Comparison of ENCODE assay signal across 13 cellular contexts in the genomic region with DNA sequence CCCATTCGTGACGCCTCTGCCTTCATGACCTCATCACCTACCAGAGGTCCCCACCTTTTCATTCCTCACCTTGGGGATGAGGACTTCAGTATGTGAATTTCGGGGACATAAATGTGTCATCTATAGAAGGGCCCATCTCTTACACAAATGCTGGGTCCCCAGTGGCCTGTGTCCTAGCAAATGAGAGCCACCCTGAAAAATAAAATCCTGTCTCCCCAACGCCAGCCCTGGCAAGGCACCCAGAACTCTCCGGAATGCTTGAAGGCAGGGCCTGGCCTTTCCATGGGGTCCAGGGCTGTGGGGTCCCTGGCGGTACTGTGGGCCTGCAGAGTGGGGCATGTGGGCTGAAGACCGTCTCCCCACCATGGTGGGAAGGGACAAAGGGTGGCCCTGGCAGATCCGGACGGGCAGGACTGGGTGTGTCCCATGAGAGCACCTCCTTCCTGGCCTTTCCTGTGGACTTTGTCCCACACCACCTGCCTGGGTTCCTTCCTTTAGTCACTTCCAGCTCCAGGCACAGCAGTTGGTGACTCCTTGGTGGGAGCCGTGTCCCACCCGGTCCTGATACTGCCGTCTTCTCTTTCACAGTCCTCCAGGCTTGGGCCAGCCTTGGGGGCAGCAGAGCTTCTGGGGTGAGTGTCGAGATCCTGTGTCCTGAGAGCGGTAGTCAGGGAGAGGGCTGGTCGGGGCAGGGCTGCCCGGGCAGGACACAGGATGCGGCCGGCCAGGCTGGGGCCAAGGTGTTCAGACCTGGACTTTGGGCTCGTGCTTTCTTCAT. TPM values are rescaled to one million over a fixed set of nuclear protein-coding genes. Genes with fewer than 3 reads are reported as not detected.
DNase-seq lines count a peak whose midpoint lies in the region; TF ChIP-seq lines count a peak whose summit lies in the region.
"Had no signal": no experiment of that assay in that cellular context is flagged by ENCODE, and none has a peak within 500 bp of the region (broad histone marks: within the 10 kb centered on the region; RNA-seq: fewer than 3 reads in every experiment).

No MANE protein-coding gene starts in this region.

- no peaks in the 10 kb centered on the region for H3K9me3 ChIP-seq in ES-I3 (ENCODE audit: control insufficient read depth, insufficient read depth, low read length)
- H3K9me3 ChIP-seq in duodenal mucosa (ENCODE audit: control insufficient read depth in 1 of 2, low read length in 2 of 2), result no peaks in the 10 kb centered on the region
- no peaks in the 10 kb centered on the region for H3K9me3 ChIP-seq in neuronal stem cell (replicated peaks in 1 of 2; ENCODE audit: control insufficient read depth in 2 of 2, insufficient read depth in 1 of 2, low read depth in 1 of 2, low read length in 2 of 2)
- H3K9me3 ChIP-seq: HAP-1 had no signal

- H2BK5ac ChIP-seq in neuronal stem cell (ENCODE audit: low read length), result no peak overlapping the region

- no peak overlapping the region for H4K91ac ChIP-seq in neuronal stem cell (ENCODE audit: low read depth, low read length, poor library complexity)

- H3K27ac ChIP-seq in duodenal mucosa (ENCODE audit: low read depth, low read length) (peak overlapping the region; percentile 88), neuronal stem cell (replicated peaks; ENCODE audit: low read length) (no peak overlapping the region)

- H2BK15ac ChIP-seq in neuronal stem cell (ENCODE audit: low read length), result no peak overlapping the region

- intact Hi-C loops in CD14-positive monocyte (cut with micrococcal nuclease), result loop anchor here in 1 of 2 donors (10.0 kb wide), 1 partner anchor 60 kb away; no protein-coding TSS in a partner anchor

- H3K9ac ChIP-seq in ES-I3 (ENCODE audit: low read depth, low read length), result 0 out of 2 replicates have a peak overlapping the region, but pooled peaks have one; percentile 35
- H3K9ac ChIP-seq in duodenal mucosa (ENCODE audit: low read depth in 1 of 2, low read length in 2 of 2), result peak overlapping the region; percentile 88 to 91
- no peak overlapping the region for H3K9ac ChIP-seq in neuronal stem cell (ENCODE audit: low read depth, low read length, poor library complexity)

- H3K27ac Mint-ChIP-seq in CD14-positive monocyte, result peak overlapping the region in 2 of 7 donors; percentile 33 to 79
- H3K27ac Mint-ChIP-seq: stimulated activated memory B cell treated with anti-CD40 and anti-IgM and Interleukin-4, amounts not matched to agents 10 μg/mL and 1 μg/mL and 100 μg/mL, for 72 hours had no signal

- no peak overlapping the region for H2BK120ac ChIP-seq in neuronal stem cell (ENCODE audit: low read depth, low read length)

- H3K79me1 ChIP-seq in neuronal stem cell (ENCODE audit: low read depth, low read length), result peaks cover 2% of the 10 kb centered on the region

- no CpG with 5 or more reads among the region's 19 CpGs for WGBS in neuronal stem cell (ENCODE audit: extremely low coverage in 2 of 2, insufficient read length in 2 of 2, insufficient replicate concordance in 1 of 2), 2 donors

- H3K4me3 ChIP-seq in duodenal mucosa (ENCODE audit: low read depth in 1 of 2, low read length in 2 of 2) (peak overlapping the region; percentile 63 to 88), neuronal stem cell (ENCODE audit: low read length in 2 of 2) (peak overlapping the region in 1 of 2 donors; percentile 41)
- H3K4me3 ChIP-seq: HAP-1 had no signal

- H3K14ac ChIP-seq in neuronal stem cell (ENCODE audit: low read length), result no peak overlapping the region

- DNase-seq in CD14-positive monocyte (ENCODE audit: low spot score) (peak; percentile 39), neuronal stem cell (ENCODE audit: low spot score) (no peak), GM19238 (ENCODE audit: insufficient read length, low spot score) (no peak), NCI-H524 treated with DMSO at 0.1 percent for 48 hours (lab: John Stamatoyannopoulos, UW) (no peak), activated gamma-delta T cell (lab: John Stamatoyannopoulos, UW) (no peak), pons (ENCODE audit: low spot score) (no peak)
- DNase-seq: NCI-H1436; NCI-H446; stimulated activated CD4-positive, alpha-beta T cell treated with anti-CD3 and anti-CD28 coated beads, Interleukin-4, amount 100 ng/mL, for 24 hours had no signal

- no peak overlapping the region for H4K8ac ChIP-seq in neuronal stem cell (ENCODE audit: low read depth, low read length)

- H3K36me3 ChIP-seq in ES-I3 (ENCODE audit: insufficient read depth, low read length), result no peaks in the 10 kb centered on the region
- peaks cover 0 to 8% of the 10 kb centered on the region in 2 donors for H3K36me3 ChIP-seq in duodenal mucosa (ENCODE audit: control insufficient read depth in 1 of 2, insufficient read depth in 2 of 2, low read length in 2 of 2)
- peaks cover 0 to 2% of the 10 kb centered on the region in 2 donors for H3K36me3 ChIP-seq in neuronal stem cell (replicated peaks in 1 of 2; ENCODE audit: control insufficient read depth in 2 of 2, insufficient read depth in 2 of 2, low read length in 2 of 2)
- H3K36me3 ChIP-seq: HAP-1 had no signal

- no peak overlapping the region for H3K4ac ChIP-seq in neuronal stem cell (ENCODE audit: low read length)

- no peak overlapping the region for H3K4me2 ChIP-seq in neuronal stem cell (ENCODE audit: insufficient read depth, low read length, poor library complexity, severe bottlenecking)

- no peak for TF ChIP-seq CTCF in CD14-positive monocyte (IDR thresholded peaks at IDR 0.05)

- H3K4me3 Mint-ChIP-seq in CD14-positive monocyte, result no peak overlapping the region
- H3K4me3 Mint-ChIP-seq: stimulated activated memory B cell treated with anti-CD40 and anti-IgM and Interleukin-4, amounts not matched to agents 10 μg/mL and 1 μg/mL and 100 μg/mL, for 72 hours had no signal

- H3K4me1 ChIP-seq in ES-I3 (ENCODE audit: insufficient read depth, low read length), result no peaks in the 10 kb centered on the region
- peaks cover 26 to 34% of the 10 kb centered on the region in 2 donors for H3K4me1 ChIP-seq in duodenal mucosa (ENCODE audit: control insufficient read depth in 1 of 2, insufficient read depth in 2 of 2, low read length in 2 of 2)
- H3K4me1 ChIP-seq in neuronal stem cell (ENCODE audit: control insufficient read depth in 2 of 2, insufficient read depth in 1 of 2, low read depth in 1 of 2, low read length in 2 of 2), result no peaks in the 10 kb centered on the region
- H3K4me1 ChIP-seq: HAP-1 had no signal

- H3K18ac ChIP-seq in neuronal stem cell (ENCODE audit: low read length), result no peak overlapping the region

- H3K9me3 Mint-ChIP-seq in CD14-positive monocyte, result no peaks in the 10 kb centered on the region
- H3K9me3 Mint-ChIP-seq: stimulated activated memory B cell treated with anti-CD40 and anti-IgM and Interleukin-4, amounts not matched to agents 10 μg/mL and 1 μg/mL and 100 μg/mL, for 72 hours had no signal

- H2BK12ac ChIP-seq in neuronal stem cell (ENCODE audit: low read length), result no peak overlapping the region

- peak overlapping the region; percentile 90 for H2AFZ ChIP-seq in neuronal stem cell (ENCODE audit: low read length)

- peaks cover 9 to 15% of the 10 kb centered on the region in 2 donors for H3K36me3 Mint-ChIP-seq in CD14-positive monocyte

- peak overlapping the region; percentile 23 for H2AK5ac ChIP-seq in neuronal stem cell (ENCODE audit: low read depth, low read length)

- peak overlapping the region; percentile 69 for H3K23ac ChIP-seq in neuronal stem cell (ENCODE audit: low read depth, low read length, poor library complexity)

- H3K27me3 ChIP-seq in duodenal mucosa (ENCODE audit: control insufficient read depth in 1 of 2, insufficient read depth in 2 of 2, low read length in 2 of 2) (no peaks in the 10 kb centered on the region), neuronal stem cell (ENCODE audit: control insufficient read depth in 3 of 3, insufficient read depth in 3 of 3, low read depth in 1 of 3, low read length in 3 of 3) (no peaks in the 10 kb centered on the region)

- H3K4me1 Mint-ChIP-seq in CD14-positive monocyte, result peaks cover 9% of the 10 kb centered on the region
- H3K4me1 Mint-ChIP-seq: stimulated activated memory B cell treated with anti-CD40 and anti-IgM and Interleukin-4, amounts not matched to agents 10 μg/mL and 1 μg/mL and 100 μg/mL, for 72 hours had no signal

- H3K27me3 Mint-ChIP-seq in CD14-positive monocyte (ENCODE audit: low read depth in 3 of 3), result peaks cover 0 to 11% (median 5%) of the 10 kb centered on the region in 3 donors
- H3K27me3 Mint-ChIP-seq: stimulated activated memory B cell treated with anti-CD40 and anti-IgM and Interleukin-4, amounts not matched to agents 10 μg/mL and 1 μg/mL and 100 μg/mL, for 72 hours had no signal

RNA-seq across cellular contexts. Expression of a gene that starts 18.6 kb away (rescaled TPM):
- 1 to 10 TPM; 7.3 to 7.4 TPM for polyA plus RNA-seq in CD14-positive monocyte
- polyA plus RNA-seq in neuronal stem cell (2013, experiment 1 of 2), result 24.5 TPM
- polyA plus RNA-seq in neuronal stem cell (2013, experiment 2 of 2), result 23.9 TPM

RNA-seq across cellular contexts. Expression of a gene that starts 20.2 kb away (rescaled TPM):
- polyA plus RNA-seq in CD14-positive monocyte, result 10 to 100 TPM; 30.6 to 36.3 TPM
- 0.92 TPM for polyA plus RNA-seq in neuronal stem cell (2013, experiment 1 of 2)
- 0.96 TPM for polyA plus RNA-seq in neuronal stem cell (2013, experiment 2 of 2)

RNA-seq across cellular contexts. Expression of a gene that starts 36.8 kb away (rescaled TPM):
- polyA plus RNA-seq in CD14-positive monocyte, result 10 to 100 TPM; 15.4 to 36.4 TPM
- 15.2 TPM for polyA plus RNA-seq in neuronal stem cell (2013, experiment 1 of 2)
- polyA plus RNA-seq in neuronal stem cell (2013, experiment 2 of 2), result 15.3 TPM

RNA-seq across cellular contexts. Expression of a gene that starts 45.0 kb away (rescaled TPM):
- 10 to 100 TPM; 17.1 to 17.7 TPM for polyA plus RNA-seq in CD14-positive monocyte
- 3.8 TPM for polyA plus RNA-seq in neuronal stem cell (2013, experiment 1 of 2)
- 3.2 TPM for polyA plus RNA-seq in neuronal stem cell (2013, experiment 2 of 2)

RNA-seq across cellular contexts. Expression of a gene that starts 47.3 kb away (rescaled TPM):
- polyA plus RNA-seq in CD14-positive monocyte, result 1 to 10 TPM; 2.1 to 2.9 TPM
- 4.1 TPM for polyA plus RNA-seq in neuronal stem cell (2013, experiment 1 of 2)
- polyA plus RNA-seq in neuronal stem cell (2013, experiment 2 of 2), result 4.3 TPM
